In genomic region chr13:43786472-43786765, GRCh38 we compare ENCODE assay signal across 8 cellular contexts. TPM values are rescaled to one million over a fixed set of nuclear protein-coding genes. Genes with fewer than 3 reads are reported as not detected.
A peak's percentile ranks its signal among the peaks of the same experiment; 100 is the strongest.
DNase-seq lines count a peak whose midpoint lies in the region; ATAC-seq and TF ChIP-seq lines count a peak whose summit lies in the region.

No MANE protein-coding gene starts in this region.

- 1% methylated on average over 28 of the region's 28 CpGs for WGBS in sigmoid colon, 2 donors

- DNase-seq in SJSA1 (ENCODE audit: low read depth in 1 of 2, low spot score in 2 of 2), result no peak
- DNase-seq in fibroblast of the aortic adventitia (ENCODE audit: low read depth), result no peak
- DNase-seq in sigmoid colon, result no peak
- DNase-seq in UCSD-AML1 (lab: John Stamatoyannopoulos, UW; ENCODE audit: unreplicated experiment), result no peak
- DNase-seq in NCI-H1417 (lab: John Stamatoyannopoulos, UW), result no peak
- DNase-seq in NCI-H748 treated with DMSO at 0.1 percent for 48 hours (lab: John Stamatoyannopoulos, UW), result no peak
- DNase-seq in effector CD4-positive, alpha-beta T cell, result no peak

- TF ChIP-seq CTCF in fibroblast of the aortic adventitia (IDR thresholded peaks at IDR 0.05; ENCODE audit: insufficient read depth, low read length) (no peak), sigmoid colon (IDR thresholded peaks at IDR 0.05) (no peak)

- no peaks in the 10 kb centered on the region; the same call in 1 of the 2 replicates for H3K27me3 ChIP-seq in SJSA1 (replicated peaks)
- H3K27me3 ChIP-seq in sigmoid colon, result no peaks in the 10 kb centered on the region

- no peak for TF ChIP-seq EP300 in sigmoid colon (IDR thresholded peaks at IDR 0.05)

- no peaks in the 10 kb centered on the region for H3K9me3 ChIP-seq in SJSA1 (replicated peaks)
- H3K9me3 ChIP-seq in sigmoid colon, result no peaks in the 10 kb centered on the region

- no peaks in the 10 kb centered on the region for H3K36me3 ChIP-seq in SJSA1
- H3K36me3 ChIP-seq in sigmoid colon, result no peaks in the 10 kb centered on the region

- intact Hi-C loops in sigmoid colon (cut with DNase I), result loop anchor here (2.0 to 5.0 kb wide), 8 partner anchors 104 to 484 kb away; no protein-coding TSS in a partner anchor

- TF ChIP-seq POLR2A in sigmoid colon (IDR thresholded peaks at IDR 0.05), result no peak

- no peak overlapping the region for H3K27ac ChIP-seq in SJSA1
- H3K27ac ChIP-seq in sigmoid colon, result peak overlapping the region; percentile 89 to 93 (median 92)

- peak; percentile 26 for ATAC-seq in GM18867 (IDR thresholded peaks at IDR 0.05; ENCODE audit: unreplicated experiment)

- H3K4me1 ChIP-seq in SJSA1 (replicated peaks) (peaks cover 21% of the 10 kb centered on the region), sigmoid colon (peaks cover 0 to 38% (median 22%) of the 10 kb centered on the region in 4 donors)

- peak overlapping the region; percentile 50 for H3K4me3 ChIP-seq in SJSA1
- peak overlapping the region; percentile 75 for H3K4me3 ChIP-seq in fibroblast of the aortic adventitia (ENCODE audit: low read depth, low read length)
- H3K4me3 ChIP-seq in sigmoid colon, result peak overlapping the region; percentile 79 to 89 (median 82)

RNA-seq across cellular contexts. Expression of gene ENOX1, which starts 0.4 kb away (rescaled TPM):
- total RNA-seq in SJSA1 (2014; rRNA removed; shearing (Covaris generic)), result 0.28 and 1.3 TPM in 2 replicates
- total RNA-seq in fibroblast of the aortic adventitia (ENCODE audit: low replicate concordance), result 7.4 and 16.4 TPM in 2 replicates
- total RNA-seq in sigmoid colon, result 10 to 100 TPM; 11.1 to 20.2 (median 15.0) TPM
- polyA plus RNA-seq in sigmoid colon, result 1 to 10 TPM in 2 of 3 donors, under 1 TPM in 1; 0.23 to 1.5 (median 1.2) TPM
